Comparison of ENCODE assay signal across 1 cellular context in genomic region chr1:36419569-36419968, GRCh38.
TF ChIP-seq lines count a peak whose summit lies in the region.

No MANE protein-coding gene starts in this region.

TF ChIP-seq in K562, 482 proteins besides CTCF, POLR2A, EP300 and RAD21:
- TF ChIP-seq PBX2 (CRISPR knock-in tag; IDR thresholded peaks at IDR 0.05; ENCODE audit: low read depth) (no peak), PBX2 (tag; conservative IDR thresholded peaks at IDR 0.05; ENCODE audit: low read depth) (0 out of 2 replicates have a peak, but pooled peaks have one; percentile 29), MEIS2 (IDR thresholded peaks at IDR 0.05; ENCODE audit: partially characterized antibody) (peak; percentile 37), ZFP1 (CRISPR knock-in tag; IDR thresholded peaks at IDR 0.05) (no peak)
